ENCODE assay signal across 7 cellular contexts in genomic region chr1:207805841-207806421, GRCh38. TPM values are rescaled to one million over a fixed set of nuclear protein-coding genes. Genes with fewer than 3 reads are reported as not detected.
DNase-seq lines count a peak whose midpoint lies in the region; ATAC-seq and TF ChIP-seq lines count a peak whose summit lies in the region.

No MANE protein-coding gene starts in this region.

- no peaks in the 10 kb centered on the region for H3K9me3 Mint-ChIP-seq in nephron progenitor cell

- no peak for TF ChIP-seq CTCF in breast epithelium (IDR thresholded peaks at IDR 0.05)
- TF ChIP-seq CTCF in left lung (IDR thresholded peaks at IDR 0.05) = no peak
- TF ChIP-seq CTCF in thoracic aorta (IDR thresholded peaks at IDR 0.05) = no peak
- TF ChIP-seq CTCF in GM10266 (IDR thresholded peaks at IDR 0.05; ENCODE audit: control insufficient read depth, insufficient read depth, low read depth, missing control alignments) = no peak
- no peak for TF ChIP-seq CTCF in nephron progenitor cell (IDR thresholded peaks at IDR 0.05)

- intact Hi-C loops in breast epithelium (cut with DNase I; ENCODE audit: low total_unique reads) (no loop called here), left lung (cut with DNase I) (no loop called here)

- H3K27ac Mint-ChIP-seq in nephron progenitor cell = no peak overlapping the region

- H3K4me1 Mint-ChIP-seq in nephron progenitor cell = peaks cover 57% of the 10 kb centered on the region

- H3K36me3 Mint-ChIP-seq in nephron progenitor cell (ENCODE audit: low read depth) = peaks cover 5% of the 10 kb centered on the region

- no peak for TF ChIP-seq POLR2A in breast epithelium (IDR thresholded peaks at IDR 0.05)

- H3K9me3 ChIP-seq in breast epithelium (no peaks in the 10 kb centered on the region), left lung (no peaks in the 10 kb centered on the region), thoracic aorta (no peaks in the 10 kb centered on the region)

- peak overlapping the region; percentile 60 to 73 for H3K27ac ChIP-seq in breast epithelium
- peak overlapping the region; percentile 50 to 87 for H3K27ac ChIP-seq in left lung
- H3K27ac ChIP-seq in thoracic aorta = peak overlapping the region; percentile 73 to 75

- peaks cover 4% of the 10 kb centered on the region for H3K27me3 Mint-ChIP-seq in nephron progenitor cell (ENCODE audit: low read depth, poor library complexity)

- DNase-seq in LHCN-M2 (ENCODE audit: low read depth) (peak; percentile 96), breast epithelium (ENCODE audit: low spot score in 2 of 2) (no peak), left lung (peak; percentile 75 to 82), thoracic aorta (ENCODE audit: low spot score) (no peak), GM10266 (ENCODE audit: extremely low spot score) (no peak), nephron progenitor cell (no peak)
- no peak for DNase-seq in stimulated activated CD4-positive, alpha-beta T cell treated with anti-CD3 and anti-CD28 coated beads, Interleukin-4, amount 100 ng/mL, for 4 hours

- ATAC-seq in left lung (peak; percentile 67), thoracic aorta (ENCODE audit: insufficient number of reproducible peaks, low FRiP score, low read depth) (peak; percentile 49)

- H3K4me3 ChIP-seq in breast epithelium (no peak overlapping the region), left lung (no peak overlapping the region), thoracic aorta (no peak overlapping the region)

- H3K4me1 ChIP-seq in breast epithelium (peaks cover 0 to 18% of the 10 kb centered on the region in 2 donors), left lung (peaks cover 39 to 81% of the 10 kb centered on the region in 2 donors), thoracic aorta (ENCODE audit: control insufficient read depth in 1 of 2, low read depth in 2 of 2) (peaks cover 39 to 72% of the 10 kb centered on the region in 2 donors)

- H3K36me3 ChIP-seq in breast epithelium (peaks cover 7% of the 10 kb centered on the region), left lung (peaks cover 0 to 91% of the 10 kb centered on the region in 2 donors), thoracic aorta (peaks cover 48% of the 10 kb centered on the region)

- H3K4me3 Mint-ChIP-seq in nephron progenitor cell = no peak overlapping the region

- H3K27me3 ChIP-seq in breast epithelium (no peaks in the 10 kb centered on the region), left lung (no peaks in the 10 kb centered on the region), thoracic aorta (replicated peaks; ENCODE audit: insufficient read depth) (no peaks in the 10 kb centered on the region)

RNA-seq across cellular contexts. Expression of gene CD46, which starts 54.1 kb away (rescaled TPM):
- total RNA-seq in LHCN-M2 (2014; rRNA removed) (68.5 and 72.6 TPM in 2 replicates), breast epithelium (100 to 1,000 TPM; 203 to 283 (median 204) TPM), left lung (100 to 1,000 TPM; 307 to 342 TPM), thoracic aorta (100 to 1,000 TPM; 138 to 202 TPM)
- 26.2 TPM for polyA plus RNA-seq in LHCN-M2 (2012)

Comparison
In these comparisons a context has a peak if more than half of its experiments do, and no peak if none do; other contexts are left out.
1. DNase-seq: peak in LHCN-M2 (single experiment) and left lung (2 of 2); none in breast epithelium (0 of 2), thoracic aorta (single experiment), stimulated activated CD4-positive, alpha-beta T cell treated with anti-CD3 and anti-CD28 coated beads, Interleukin-4, amount 100 ng/mL, for 4 hours (0 of 2), GM10266 (single experiment) and nephron progenitor cell (single experiment).
2. Peak in every context shown above with its lines, with median percentiles within 50 percentile points of each other: H3K27ac ChIP-seq.